Comparison of ENCODE assay signal across 14 cellular contexts in the genomic region with DNA sequence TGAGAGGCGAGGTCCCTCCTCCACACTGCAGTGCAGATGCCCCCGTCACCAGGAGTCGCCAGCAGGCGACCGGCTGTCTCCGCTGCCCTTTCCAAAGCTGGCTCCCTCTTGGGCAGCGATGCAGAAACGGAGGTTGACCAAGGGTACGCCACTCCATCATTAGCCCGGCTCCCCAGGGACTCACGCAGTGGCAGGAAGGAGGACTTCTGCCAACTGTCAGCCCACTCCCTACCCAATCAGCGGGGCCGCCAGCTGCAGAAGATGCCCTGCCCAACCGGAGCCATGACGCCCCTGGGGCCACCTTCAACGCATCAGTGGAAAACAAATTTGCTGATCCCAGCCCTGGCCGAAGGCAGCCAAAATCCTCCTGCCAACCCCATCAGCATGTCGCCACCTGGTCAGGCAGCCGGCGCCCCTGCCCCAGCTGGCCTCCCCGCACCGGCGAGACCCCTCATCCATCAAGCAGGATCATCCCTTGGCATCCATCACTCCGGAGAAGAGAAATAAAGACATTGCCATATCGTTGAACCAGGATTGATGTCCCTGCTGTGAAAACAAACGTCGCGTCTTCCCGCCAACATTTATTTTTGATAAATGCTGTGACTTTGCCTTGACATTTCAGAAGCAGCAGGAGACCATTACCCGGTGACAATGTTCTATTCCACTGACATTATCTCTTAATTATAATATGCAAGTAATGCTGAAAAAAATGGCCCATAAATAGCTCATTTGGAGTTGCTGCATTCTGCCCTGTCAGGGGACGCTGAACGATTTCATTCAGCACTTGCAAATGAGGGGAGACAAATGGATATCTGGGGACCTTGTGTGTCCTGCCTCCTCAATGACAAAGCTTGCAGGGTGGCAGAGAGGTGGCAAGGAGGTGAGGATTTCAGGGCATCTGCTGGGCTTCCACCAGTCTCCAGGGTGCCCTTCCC.
DNase-seq lines count a peak whose midpoint lies in the region; ATAC-seq and TF ChIP-seq lines count a peak whose summit lies in the region.
"Had no signal": no experiment of that assay in that cellular context is flagged by ENCODE, and none has a peak within 500 bp of the region (broad histone marks: within the 10 kb centered on the region; RNA-seq: fewer than 3 reads in every experiment).

No MANE protein-coding gene starts in this region.

- H3K4me3 ChIP-seq in SJCRH30 = peak overlapping the region; percentile 33
- H3K4me3 ChIP-seq: heart left ventricle, left lung had no signal

- in situ Hi-C loops in G401 (cut with HindIII; ENCODE audit: low sequenced_read_pairs) = loop anchor here (10.0 kb wide), 1 partner anchor 154 kb away; no protein-coding TSS in a partner anchor
- in situ Hi-C loops in ACHN (cut with HindIII; ENCODE audit: low pct_ligation_motif_present, low pct_unique_long_range_greater_than_20kb, low sequenced_read_pairs) = no loop called here

- no peaks in the 10 kb centered on the region for H3K9me3 ChIP-seq in SJCRH30 (replicated peaks)

- no peak for TF ChIP-seq CTCF in nephron (IDR thresholded peaks at IDR 0.05; ENCODE audit: unreplicated experiment in 3 of 3)

- peak; percentile 86 for DNase-seq in G401 (ENCODE audit: low spot score)
- peak; percentile 53 for DNase-seq in NCI-H2107 treated with DMSO at 0.1 percent for 48 hours (lab: John Stamatoyannopoulos, UW; ENCODE audit: unreplicated experiment)
- DNase-seq in SJCRH30 = peak; percentile 51 to 57
- DNase-seq in ACHN = no peak
- DNase-seq in germinal center (ENCODE audit: low spot score) = no peak
- DNase-seq: heart left ventricle; left lung; stimulated activated naive CD8-positive, alpha-beta T cell treated with anti-CD3 and anti-CD28 coated beads, Interleukin-15, amount 100 ng/mL, for 72 hours; T-helper 9 cell had no signal

- peaks cover 14% of the 10 kb centered on the region for H3K9me3 Mint-ChIP-seq in nephron

- no peaks in the 10 kb centered on the region for H3K27me3 ChIP-seq in SJCRH30
- H3K27me3 ChIP-seq: heart left ventricle, left lung had no signal

- H3K4me1 Mint-ChIP-seq in nephron = peaks cover 58% of the 10 kb centered on the region

- H3K36me3 Mint-ChIP-seq in nephron (ENCODE audit: low read depth) = no peaks in the 10 kb centered on the region

- ATAC-seq in HG03280 (IDR thresholded peaks at IDR 0.05; ENCODE audit: unreplicated experiment) (no peak), GM18909 (IDR thresholded peaks at IDR 0.05; ENCODE audit: poor library complexity, unreplicated experiment) (no peak)
- ATAC-seq: activated T-helper 17 cell treated with anti-CD3 and anti-CD28 coated beads, Interleukin-2, amount 50 U/mL, for 72 hours; heart left ventricle; left lung; stimulated activated naive CD8-positive, alpha-beta T cell treated with anti-CD3 and anti-CD28 coated beads, Interleukin-15, amount 100 ng/mL, for 72 hours had no signal

- peak overlapping the region; percentile 70 to 86 (median 78) for H3K27ac Mint-ChIP-seq in nephron
- H3K27ac Mint-ChIP-seq: activated T-helper 17 cell treated with anti-CD3 and anti-CD28 coated beads, Interleukin-2, amount 50 U/mL, for 72 hours; stimulated activated naive CD8-positive, alpha-beta T cell treated with anti-CD3 and anti-CD28 coated beads, Interleukin-15, amount 100 ng/mL, for 72 hours had no signal

- H3K36me3 ChIP-seq in SJCRH30 = no peaks in the 10 kb centered on the region
- H3K36me3 ChIP-seq: heart left ventricle, left lung had no signal

- H3K27ac ChIP-seq in SJCRH30 = no peak overlapping the region

- peaks cover 30% of the 10 kb centered on the region for H3K27me3 Mint-ChIP-seq in nephron (ENCODE audit: low read depth)

- H3K4me1 ChIP-seq in SJCRH30 = peaks cover 31% of the 10 kb centered on the region

- H3K4me3 Mint-ChIP-seq in nephron = no peak overlapping the region
- H3K4me3 Mint-ChIP-seq: activated T-helper 17 cell treated with anti-CD3 and anti-CD28 coated beads, Interleukin-2, amount 50 U/mL, for 72 hours; neural crest cell; stimulated activated naive CD8-positive, alpha-beta T cell treated with anti-CD3 and anti-CD28 coated beads, Interleukin-15, amount 100 ng/mL, for 72 hours had no signal

Comparison
In these comparisons a context has a peak if more than half of its experiments do, and no peak if none do; other contexts are left out.
1. DNase-seq: peak in G401 (single experiment), NCI-H2107 treated with DMSO at 0.1 percent for 48 hours (single experiment) and SJCRH30 (2 of 2); none in ACHN (single experiment) and germinal center (single experiment).